ENCODE assay signal across 17 cellular contexts in genomic region chr3:15667484-15667883, GRCh38.
DNase-seq lines count a peak whose midpoint lies in the region; ATAC-seq and TF ChIP-seq lines count a peak whose summit lies in the region.
"Had no signal": no experiment of that assay in that cellular context is flagged by ENCODE, and none has a peak within 500 bp of the region (broad histone marks: within the 10 kb centered on the region; RNA-seq: fewer than 3 reads in every experiment).

No MANE protein-coding gene starts in this region.

- TF ChIP-seq EP300 in esophagus muscularis mucosa (IDR thresholded peaks at IDR 0.05), result no peak

- H3K4me1 Mint-ChIP-seq in activated naive CD4-positive, alpha-beta T cell treated with anti-CD3 and anti-CD28 coated beads for 36 hours (ENCODE audit: low read depth), result peaks cover 20% of the 10 kb centered on the region
- H3K4me1 Mint-ChIP-seq in activated naive CD8-positive, alpha-beta T cell treated with anti-CD3 and anti-CD28 coated beads, Interleukin-2, amount 10 ng/mL, durations not matched to agents 7 days and 5 days, result peaks cover 14% of the 10 kb centered on the region
- H3K4me1 Mint-ChIP-seq in stimulated activated naive CD8-positive, alpha-beta T cell treated with anti-CD3 and anti-CD28 coated beads, Interleukin-15, Interleukin-2, amounts not matched to agents 100 ng/mL and 50 ng/mL, for 24 hours (ENCODE audit: low read depth), result peaks cover 26% of the 10 kb centered on the region
- H3K4me1 Mint-ChIP-seq: neural progenitor cell had no signal

- no peaks in the 10 kb centered on the region for H3K9me3 Mint-ChIP-seq in activated naive CD4-positive, alpha-beta T cell treated with anti-CD3 and anti-CD28 coated beads for 36 hours
- H3K9me3 Mint-ChIP-seq in activated naive CD8-positive, alpha-beta T cell treated with anti-CD3 and anti-CD28 coated beads, Interleukin-2, amount 10 ng/mL, durations not matched to agents 7 days and 5 days, result peaks cover 13% of the 10 kb centered on the region
- peaks cover 4% of the 10 kb centered on the region for H3K9me3 Mint-ChIP-seq in stimulated activated naive CD8-positive, alpha-beta T cell treated with anti-CD3 and anti-CD28 coated beads, Interleukin-15, Interleukin-2, amounts not matched to agents 100 ng/mL and 50 ng/mL, for 24 hours
- H3K9me3 Mint-ChIP-seq: neural progenitor cell had no signal

- TF ChIP-seq CTCF in esophagus muscularis mucosa (IDR thresholded peaks at IDR 0.05), result no peak

- peaks cover 26% of the 10 kb centered on the region for H3K36me3 Mint-ChIP-seq in activated naive CD4-positive, alpha-beta T cell treated with anti-CD3 and anti-CD28 coated beads for 36 hours (ENCODE audit: low read depth)
- peaks cover 44% of the 10 kb centered on the region for H3K36me3 Mint-ChIP-seq in activated naive CD8-positive, alpha-beta T cell treated with anti-CD3 and anti-CD28 coated beads, Interleukin-2, amount 10 ng/mL, durations not matched to agents 7 days and 5 days
- peaks cover 44% of the 10 kb centered on the region for H3K36me3 Mint-ChIP-seq in stimulated activated naive CD8-positive, alpha-beta T cell treated with anti-CD3 and anti-CD28 coated beads, Interleukin-15, Interleukin-2, amounts not matched to agents 100 ng/mL and 50 ng/mL, for 24 hours (ENCODE audit: low read depth)

- H3K36me3 ChIP-seq in esophagus muscularis mucosa, result peaks cover 0 to 37% (median 12%) of the 10 kb centered on the region in 4 donors
- H3K36me3 ChIP-seq: breast epithelium had no signal

- POLR2A ChIA-PET in activated naive CD8-positive, alpha-beta T cell treated with anti-CD3 and anti-CD28 coated beads, Interleukin-2, amount 10 ng/mL, durations not matched to agents 7 days and 5 days (lab: Charles Lee), result no interaction called here

- 87% methylated on average over 3 of the region's 3 CpGs for WGBS in esophagus muscularis mucosa

- peak overlapping the region; percentile 30 for H3K27ac Mint-ChIP-seq in activated naive CD4-positive, alpha-beta T cell treated with anti-CD3 and anti-CD28 coated beads for 36 hours
- no peak overlapping the region for H3K27ac Mint-ChIP-seq in activated naive CD8-positive, alpha-beta T cell treated with anti-CD3 and anti-CD28 coated beads, Interleukin-2, amount 10 ng/mL, durations not matched to agents 7 days and 5 days
- H3K27ac Mint-ChIP-seq in stimulated activated naive CD8-positive, alpha-beta T cell treated with anti-CD3 and anti-CD28 coated beads, Interleukin-15, Interleukin-2, amounts not matched to agents 100 ng/mL and 50 ng/mL, for 24 hours, result peak overlapping the region; percentile 42
- H3K27ac Mint-ChIP-seq: neural progenitor cell had no signal

- H3K4me1 ChIP-seq in esophagus muscularis mucosa, result peaks cover 0 to 11% (median 4%) of the 10 kb centered on the region in 4 donors
- H3K4me1 ChIP-seq: BLaER1, breast epithelium, left lung, neural progenitor cell had no signal

- H3K27ac ChIP-seq in esophagus muscularis mucosa (replicated peaks in 1 of 4), result no peak overlapping the region
- H3K27ac ChIP-seq: BLaER1, breast epithelium, heart right ventricle, left lung, neural progenitor cell, skin epidermis had no signal

- ATAC-seq in HG03432 (IDR thresholded peaks at IDR 0.05; ENCODE audit: unreplicated experiment), result peak; percentile 69
- ATAC-seq in activated naive CD8-positive, alpha-beta T cell treated with anti-CD3 and anti-CD28 coated beads, Interleukin-2, amount 10 ng/mL, durations not matched to agents 7 days and 5 days (ENCODE audit: low read depth), result peak; percentile 85
- ATAC-seq: heart right ventricle, left lung had no signal

- no peak overlapping the region for H3K4me3 Mint-ChIP-seq in activated naive CD4-positive, alpha-beta T cell treated with anti-CD3 and anti-CD28 coated beads for 36 hours
- peak overlapping the region; percentile 29 for H3K4me3 Mint-ChIP-seq in activated naive CD8-positive, alpha-beta T cell treated with anti-CD3 and anti-CD28 coated beads, Interleukin-2, amount 10 ng/mL, durations not matched to agents 7 days and 5 days
- H3K4me3 Mint-ChIP-seq in stimulated activated naive CD8-positive, alpha-beta T cell treated with anti-CD3 and anti-CD28 coated beads, Interleukin-15, Interleukin-2, amounts not matched to agents 100 ng/mL and 50 ng/mL, for 24 hours, result no peak overlapping the region
- H3K4me3 Mint-ChIP-seq: neural progenitor cell had no signal

- CTCF ChIA-PET in activated naive CD4-positive, alpha-beta T cell treated with anti-CD3 and anti-CD28 coated beads for 36 hours (lab: Charles Lee), result no interaction called here

- intact Hi-C loops in activated naive CD4-positive, alpha-beta T cell treated with anti-CD3 and anti-CD28 coated beads for 36 hours (cut with micrococcal nuclease), result loop anchor here (1.0 to 2.0 kb wide), 2 partner anchors 20 to 31 kb away; no protein-coding TSS in a partner anchor
- intact Hi-C loops in esophagus muscularis mucosa (cut with DNase I), result no loop called here

- DNase-seq in activated naive CD4-positive, alpha-beta T cell treated with anti-CD3 and anti-CD28 coated beads for 36 hours, result peak; percentile 60
- DNase-seq in activated naive CD4-positive, alpha-beta T cell treated with anti-CD3 and anti-CD28 coated beads, Interleukin-2, amount 50 U/mL, for 16 hours, result no peak
- DNase-seq in activated naive CD8-positive, alpha-beta T cell treated with anti-CD3 and anti-CD28 coated beads, Interleukin-2, amount 10 ng/mL, durations not matched to agents 7 days and 5 days, result no peak
- DNase-seq in HUDEP-2 (lab: John Stamatoyannopoulos, UW; ENCODE audit: unreplicated experiment in 76 of 76), result no peak
- DNase-seq in esophagus muscularis mucosa (ENCODE audit: extremely low spot score), result no peak
- DNase-seq in COLO668 (lab: John Stamatoyannopoulos, UW; ENCODE audit: unreplicated experiment), result no peak
- DNase-seq: GF-D8, heart right ventricle, left lung, NCI-H2171 treated with DMSO at 0.1 percent for 48 hours, OCI-M1 had no signal

- no peaks in the 10 kb centered on the region for H3K27me3 ChIP-seq in esophagus muscularis mucosa
- H3K27me3 ChIP-seq: BLaER1, breast epithelium, heart right ventricle, left lung, neural progenitor cell had no signal

- H3K4me3 ChIP-seq in esophagus muscularis mucosa, result no peak overlapping the region
- H3K4me3 ChIP-seq: BLaER1, breast epithelium, heart right ventricle, left lung, neural progenitor cell, skin epidermis had no signal

- H3K27me3 Mint-ChIP-seq in activated naive CD4-positive, alpha-beta T cell treated with anti-CD3 and anti-CD28 coated beads for 36 hours (ENCODE audit: low read depth), result no peaks in the 10 kb centered on the region
- peaks cover 5% of the 10 kb centered on the region for H3K27me3 Mint-ChIP-seq in activated naive CD8-positive, alpha-beta T cell treated with anti-CD3 and anti-CD28 coated beads, Interleukin-2, amount 10 ng/mL, durations not matched to agents 7 days and 5 days
- H3K27me3 Mint-ChIP-seq in stimulated activated naive CD8-positive, alpha-beta T cell treated with anti-CD3 and anti-CD28 coated beads, Interleukin-15, Interleukin-2, amounts not matched to agents 100 ng/mL and 50 ng/mL, for 24 hours, result no peaks in the 10 kb centered on the region

- H3K9me3 ChIP-seq in esophagus muscularis mucosa, result no peaks in the 10 kb centered on the region
- H3K9me3 ChIP-seq: breast epithelium, heart right ventricle, left lung had no signal

- no peak for TF ChIP-seq POLR2A in esophagus muscularis mucosa (IDR thresholded peaks at IDR 0.05; ENCODE audit: low read depth)
